27 cellular contexts compared by ENCODE assay signal in the genomic region with DNA sequence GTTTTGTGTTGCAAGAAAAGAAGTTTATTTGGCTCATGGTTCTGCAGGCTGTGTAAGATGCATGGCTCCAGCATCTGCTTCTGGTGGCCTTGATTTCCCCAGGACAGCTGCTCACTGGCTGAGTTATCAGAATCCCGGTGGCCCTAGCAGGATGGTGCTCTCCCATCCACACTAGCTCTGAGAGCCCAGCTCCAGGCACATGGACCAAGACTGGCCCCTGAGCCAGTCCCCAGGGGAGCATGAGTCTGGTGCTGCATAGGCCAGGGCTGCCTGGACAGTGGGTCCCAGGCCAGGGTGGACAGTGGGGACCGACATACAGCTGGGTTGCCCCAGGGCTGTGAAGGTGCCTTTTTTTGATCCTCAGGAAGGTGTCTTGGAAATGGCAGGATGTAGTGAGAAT. TPM values are rescaled to one million over a fixed set of nuclear protein-coding genes. Genes with fewer than 3 reads are reported as not detected.
"Had no signal": no experiment of that assay in that cellular context is flagged by ENCODE, and none has a peak within 500 bp of the region (broad histone marks: within the 10 kb centered on the region; RNA-seq: fewer than 3 reads in every experiment).

No MANE protein-coding gene starts in this region.

- H3K9me3 ChIP-seq: gastrocnemius medialis, left lung, pancreas, right lobe of liver, testis, upper lobe of left lung had no signal

- FAIRE-seq: endometrium, pancreas, urothelium cell line had no signal

- H3K4me3 ChIP-seq: gastrocnemius medialis, heart left ventricle, hepatocyte, left lung, pancreas, right lobe of liver, smooth muscle cell, stomach, testis, tibial nerve, upper lobe of left lung had no signal

- H3K27ac Mint-ChIP-seq: effector memory CD8-positive, alpha-beta T cell; naive thymus-derived CD8-positive, alpha-beta T cell; nephron progenitor cell; stimulated activated effector memory CD8-positive, alpha-beta T cell treated with anti-CD3 and anti-CD28 coated beads, Interleukin-12 subunit alpha, Interleukin-12 subunit beta, amount 100 ng/mL, for 72 hours had no signal

- H3K9me3 Mint-ChIP-seq: stimulated activated effector memory CD8-positive, alpha-beta T cell treated with anti-CD3 and anti-CD28 coated beads, Interleukin-12 subunit alpha, Interleukin-12 subunit beta, amount 100 ng/mL, for 72 hours had no signal

- H3K36me3 ChIP-seq: gastrocnemius medialis, pancreas, right lobe of liver, tibial nerve had no signal

- H3K4me1 Mint-ChIP-seq: naive thymus-derived CD8-positive, alpha-beta T cell; nephron progenitor cell had no signal

- DNase-seq: cerebellar nuclear complex; cortex of kidney; effector memory CD8-positive, alpha-beta T cell; foreskin fibroblast; gastrocnemius medialis; heart left ventricle; left cardiac atrium; left lung; mammary epithelial cell; mesendoderm; naive thymus-derived CD8-positive, alpha-beta T cell; nephron progenitor cell; nucleus accumbens; stimulated activated CD4-positive, alpha-beta T cell treated with anti-CD3 and anti-CD28 coated beads, Interleukin-2, amount 100 ng/mL, for 24 hours; stimulated activated CD4-positive, alpha-beta T cell treated with anti-CD3 and anti-CD28 coated beads, Interleukin-4, amount 100 ng/mL, for 24 hours; stimulated activated naive CD4-positive, alpha-beta T cell treated with Interleukin-2 at 50 U/mL for 16 hours; testis; upper lobe of left lung had no signal

- H3K4me1 ChIP-seq: gastrocnemius medialis, heart left ventricle, pancreas, right lobe of liver, stomach, testis, tibial nerve, upper lobe of left lung had no signal

- H3K4me3 Mint-ChIP-seq: effector memory CD8-positive, alpha-beta T cell; naive thymus-derived CD8-positive, alpha-beta T cell; nephron progenitor cell; stimulated activated effector memory CD8-positive, alpha-beta T cell treated with anti-CD3 and anti-CD28 coated beads, Interleukin-12 subunit alpha, Interleukin-12 subunit beta, amount 100 ng/mL, for 72 hours had no signal

- H3K27ac ChIP-seq: gastrocnemius medialis, heart left ventricle, hepatocyte, left lung, pancreas, right lobe of liver, stomach, testis, tibial nerve, upper lobe of left lung had no signal

- ATAC-seq: effector memory CD8-positive, alpha-beta T cell; gastrocnemius medialis; heart left ventricle; left cardiac atrium; left lung; naive thymus-derived CD8-positive, alpha-beta T cell; pancreas; right lobe of liver; stimulated activated effector memory CD8-positive, alpha-beta T cell treated with anti-CD3 and anti-CD28 coated beads, Interleukin-12 subunit alpha, Interleukin-12 subunit beta, amount 100 ng/mL, for 72 hours had no signal

- H3K27me3 ChIP-seq: gastrocnemius medialis, hepatocyte, right lobe of liver, testis, tibial nerve, upper lobe of left lung had no signal

RNA-seq across cellular contexts. Expression of a gene that starts 10.4 kb away (rescaled TPM):
- total RNA-seq: naive thymus-derived CD8-positive, alpha-beta T cell had no signal
- polyA plus RNA-seq: naive thymus-derived CD8-positive, alpha-beta T cell had no signal
